In genomic region chr22:37609240-37610152, GRCh38 we compare ENCODE assay signal across 6 cellular contexts. TPM values are rescaled to one million over a fixed set of nuclear protein-coding genes. Genes with fewer than 3 reads are reported as not detected.
A peak's percentile ranks its signal among the peaks of the same experiment; 100 is the strongest.
DNase-seq lines count a peak whose midpoint lies in the region; ATAC-seq and TF ChIP-seq lines count a peak whose summit lies in the region.
"Had no signal": no experiment of that assay in that cellular context is flagged by ENCODE, and none has a peak within 500 bp of the region (broad histone marks: within the 10 kb centered on the region; RNA-seq: fewer than 3 reads in every experiment).

No MANE protein-coding gene starts in this region.

- peak overlapping the region; percentile 90 for H3K4me2 ChIP-seq in H9 (ENCODE audit: insufficient read depth, insufficient read length, low read length)

- peaks cover 5% of the 10 kb centered on the region for H3K27me3 Mint-ChIP-seq in H9 (ENCODE audit: low read depth)
- H3K27me3 Mint-ChIP-seq in activated CD8-positive, alpha-beta T cell treated with anti-CD3 and anti-CD28 coated beads for 36 hours = no peaks in the 10 kb centered on the region

- no peak overlapping the region for H3K23ac ChIP-seq in H9 (ENCODE audit: insufficient read length, low read depth, low read length)

- H3K18ac ChIP-seq in H9 (ENCODE audit: insufficient read length, low read depth, low read length) = no peak overlapping the region

- peak overlapping the region; percentile 86 to 97 (median 90) for H3K4me3 ChIP-seq in right lobe of liver

- no peaks in the 10 kb centered on the region; the same call in 1 of the 2 replicates for H3K79me2 ChIP-seq in H9 (ENCODE audit: insufficient read depth, low read length)

- H3K4me1 ChIP-seq in H9 (ENCODE audit: insufficient read depth, low read length) = no peaks in the 10 kb centered on the region
- peaks cover 0 to 22% (median 2%) of the 10 kb centered on the region in 4 donors for H3K4me1 ChIP-seq in right lobe of liver

- no CpG with 5 or more reads among the region's 26 CpGs for WGBS in H9 (ENCODE audit: extremely low coverage, insufficient read length, low lambda C conversion rate)
- 2% methylated on average over 18 of the region's 26 CpGs for WGBS in right lobe of liver (ENCODE audit: insufficient coverage, low coverage, low lambda C conversion rate, missing lambda C conversion rate)

- no peak overlapping the region for H4K8ac ChIP-seq in H9 (replicated peaks; ENCODE audit: insufficient read length, low read depth, low read length)

- no peak overlapping the region for H2BK120ac ChIP-seq in H9 (ENCODE audit: low read depth, low read length, poor library complexity, severe bottlenecking)

- H3K79me1 ChIP-seq in H9 (ENCODE audit: insufficient read depth, low read depth, low read length, poor library complexity, severe bottlenecking) = peaks cover 3% of the 10 kb centered on the region

- no peak for ATAC-seq in activated CD8-positive, alpha-beta T cell treated with anti-CD3 and anti-CD28 coated beads for 36 hours
- ATAC-seq in right lobe of liver = no peak

- TF ChIP-seq CTCF in H9 (conservative IDR thresholded peaks at IDR 0.05) (no peak), right lobe of liver (IDR thresholded peaks at IDR 0.05) (no peak)
- no peak for TF ChIP-seq CTCF in activated CD8-positive, alpha-beta T cell treated with anti-CD3 and anti-CD28 coated beads for 36 hours (IDR thresholded peaks at IDR 0.05)

- POLR2A ChIA-PET in activated CD8-positive, alpha-beta T cell treated with anti-CD3 and anti-CD28 coated beads for 36 hours (lab: Charles Lee) = interaction anchor here (0.7 to 3.8 kb wide), 16 partner anchors 10 to 305 kb away, joined by 3 to 30 read pairs (median 6); partner anchors contain the start of genes GCAT, LGALS1, NOL12 and PDXP

- H3K9me3 Mint-ChIP-seq in H9 = no peaks in the 10 kb centered on the region
- no peaks in the 10 kb centered on the region for H3K9me3 Mint-ChIP-seq in activated CD8-positive, alpha-beta T cell treated with anti-CD3 and anti-CD28 coated beads for 36 hours

- H2AK5ac ChIP-seq in H9 (ENCODE audit: insufficient read length, low read length) = no peak overlapping the region

- peaks cover 0 to 4% (median 0%) of the 10 kb centered on the region in 4 donors for H3K36me3 ChIP-seq in right lobe of liver

- no peak overlapping the region for H3K56ac ChIP-seq in H9 (ENCODE audit: insufficient read length, low read depth, low read length)

- H2AFZ ChIP-seq in H9 (ENCODE audit: low read length) = no peak overlapping the region

- H3K27ac Mint-ChIP-seq in H9 = peak overlapping the region; percentile 88 to 93 (median 90); a peak in 6 of 7 replicates
- H3K27ac Mint-ChIP-seq in activated CD8-positive, alpha-beta T cell treated with anti-CD3 and anti-CD28 coated beads for 36 hours = peak overlapping the region; percentile 85

- peaks cover 0 to 5% (median 3%) of the 10 kb centered on the region in 3 experiments; a peak in 2 of 7 replicates for H3K36me3 Mint-ChIP-seq in H9 (ENCODE audit: insufficient read depth in 1 of 3, low read depth in 3 of 3)
- peaks cover 6% of the 10 kb centered on the region for H3K36me3 Mint-ChIP-seq in activated CD8-positive, alpha-beta T cell treated with anti-CD3 and anti-CD28 coated beads for 36 hours (ENCODE audit: low read depth)

- no peak overlapping the region for H3T11ph ChIP-seq in H9 (ENCODE audit: low read length)

- intact Hi-C loops in activated CD8-positive, alpha-beta T cell treated with anti-CD3 and anti-CD28 coated beads for 36 hours (cut with micrococcal nuclease) = no loop called here
- intact Hi-C loops in right lobe of liver (cut with DNase I) = no loop called here

- peaks cover 16 to 17% of the 10 kb centered on the region in 2 experiments for H3K4me1 Mint-ChIP-seq in H9
- H3K4me1 Mint-ChIP-seq in activated CD8-positive, alpha-beta T cell treated with anti-CD3 and anti-CD28 coated beads for 36 hours (ENCODE audit: low read depth) = peaks cover 43% of the 10 kb centered on the region

- H3K4ac ChIP-seq in H9 (ENCODE audit: low read depth, low read length) = no peak overlapping the region

- no peak overlapping the region for H2BK15ac ChIP-seq in H9 (ENCODE audit: low read depth, low read length)

- no peak overlapping the region for H2BK5ac ChIP-seq in H9 (ENCODE audit: insufficient read length, low read length)

- no peak overlapping the region for H2BK20ac ChIP-seq in H9 (ENCODE audit: low read depth, low read length, poor library complexity, severe bottlenecking)

- no peaks in the 10 kb centered on the region for H3K9me3 ChIP-seq in H9 (ENCODE audit: control insufficient read depth, low read depth, low read length)
- H3K9me3 ChIP-seq in right lobe of liver = no peaks in the 10 kb centered on the region

- no peak for TF ChIP-seq POLR2A in right lobe of liver (IDR thresholded peaks at IDR 0.05)

- H3K14ac ChIP-seq in H9 (ENCODE audit: insufficient read depth, low read length) = peak overlapping the region; percentile 70; the same call in 1 of the 2 replicates

- CTCF ChIA-PET in activated CD8-positive, alpha-beta T cell treated with anti-CD3 and anti-CD28 coated beads for 36 hours (lab: Charles Lee) = interaction anchor here (0.6 to 41.4 kb wide), 4 partner anchors 14 to 94 kb away, joined by 3 to 1770 read pairs (median 80); partner anchors contain the start of genes LGALS1, NOL12, PDXP and SH3BP1

- H4K91ac ChIP-seq in H9 (ENCODE audit: insufficient read length, low read depth, low read length) = no peak overlapping the region

- H4K20me1 ChIP-seq in H9 (ENCODE audit: control insufficient read depth, insufficient read depth, insufficient read length) = no peaks in the 10 kb centered on the region

- peak overlapping the region; percentile 91 to 93 for H3K4me3 Mint-ChIP-seq in H9
- H3K4me3 Mint-ChIP-seq in activated CD8-positive, alpha-beta T cell treated with anti-CD3 and anti-CD28 coated beads for 36 hours = peak overlapping the region; percentile 91

- no peak overlapping the region for H2BK12ac ChIP-seq in H9 (ENCODE audit: insufficient read length, low read depth, low read length)

- no peak overlapping the region for H4K5ac ChIP-seq in H9 (ENCODE audit: insufficient read length, low read depth, low read length)

- DNase-seq in H9 (no peak), right lobe of liver (no peak), T-helper 9 cell (no peak), foreskin melanocyte (no peak)
- no peak for DNase-seq in activated CD8-positive, alpha-beta T cell treated with anti-CD3 and anti-CD28 coated beads for 36 hours

- H3K27me3 ChIP-seq in H9 (ENCODE audit: insufficient read depth, low read length) = no peaks in the 10 kb centered on the region
- H3K27me3 ChIP-seq in right lobe of liver = no peaks in the 10 kb centered on the region

- no peak overlapping the region for H3K27ac ChIP-seq in H9 (ENCODE audit: insufficient read length, low read depth, low read length)
- H3K27ac ChIP-seq in right lobe of liver = peak overlapping the region; percentile 84 to 89 (median 88)

- H3K23me2 ChIP-seq in H9 (ENCODE audit: insufficient read length, low read depth, low read length, poor library complexity, severe bottlenecking) = peaks cover 10% of the 10 kb centered on the region

- peak overlapping the region; percentile 62 for H3K9ac ChIP-seq in H9 (ENCODE audit: extremely low read depth, insufficient read length, low read length)

RNA-seq across cellular contexts. Expression of gene GGA1, which starts 0.9 kb away (rescaled TPM):
- total RNA-seq in H9 (2021) (56.0 and 61.7 TPM in 2 replicates), right lobe of liver (10 to 100 TPM; 18.4 to 27.3 (median 24.1) TPM)
- total RNA-seq in activated CD8-positive, alpha-beta T cell treated with anti-CD3 and anti-CD28 coated beads for 36 hours = 10 to 100 TPM; 59.7 to 62.8 TPM

RNA-seq across cellular contexts. Expression of gene LGALS2, which starts 29.6 kb away (rescaled TPM):
- total RNA-seq in H9 (2021) (not detected in 2 replicates), right lobe of liver (under 1 TPM in 1 of 6 experiments, not detected in 5; 0.64 TPM)
- total RNA-seq in activated CD8-positive, alpha-beta T cell treated with anti-CD3 and anti-CD28 coated beads for 36 hours = not detected
- total RNA-seq: renal cortical epithelial cell had no signal

RNA-seq across cellular contexts. Expression of gene SH3BP1, which starts 30.0 kb away (rescaled TPM):
- total RNA-seq in H9 (2021) (33.6 and 35.1 TPM in 2 replicates), right lobe of liver (1 to 10 TPM; 1.6 to 4.8 (median 2.8) TPM)
- total RNA-seq in activated CD8-positive, alpha-beta T cell treated with anti-CD3 and anti-CD28 coated beads for 36 hours = 100 to 1,000 TPM; 122 to 128 TPM

RNA-seq across cellular contexts. Expression of gene PDXP, which starts 49.0 kb away (rescaled TPM):
- total RNA-seq in H9 (2021) (38.9 and 41.0 TPM in 2 replicates), right lobe of liver (10 to 100 TPM; 15.7 to 63.4 (median 34.4) TPM)
- total RNA-seq in activated CD8-positive, alpha-beta T cell treated with anti-CD3 and anti-CD28 coated beads for 36 hours = 10 to 100 TPM; 51.3 to 51.5 TPM

RNA-seq across cellular contexts. Expression of gene CDC42EP1, which starts 49.2 kb away (rescaled TPM):
- total RNA-seq in H9 (2021) (23.0 and 24.3 TPM in 2 replicates), right lobe of liver (100 to 1,000 TPM in 1 of 6 experiments, 10 to 100 TPM in 5; 29.2 to 117 (median 68.0) TPM)
- under 1 TPM; 0.59 to 0.72 TPM for total RNA-seq in activated CD8-positive, alpha-beta T cell treated with anti-CD3 and anti-CD28 coated beads for 36 hours
